ENCODE assay signal across 15 cellular contexts in the genomic region with DNA sequence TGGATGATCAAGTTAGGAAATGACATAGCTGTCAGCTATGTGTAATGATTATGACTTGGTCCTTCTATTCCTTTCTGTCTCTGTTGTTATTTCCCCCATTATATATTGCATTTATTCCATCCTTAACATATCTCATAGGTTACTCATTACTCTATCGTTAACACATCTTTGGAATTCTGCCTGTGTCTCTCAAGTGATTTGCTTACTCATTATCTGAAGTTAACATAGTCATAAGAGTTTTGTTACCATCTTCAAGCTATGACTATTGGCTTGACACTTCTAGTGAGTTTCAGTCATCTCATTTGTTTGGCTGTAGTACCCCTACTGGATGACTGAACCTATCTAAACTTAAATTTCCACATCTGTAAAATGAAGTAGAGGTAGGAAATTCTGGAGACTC.
"Had no signal": no experiment of that assay in that cellular context is flagged by ENCODE, and none has a peak within 500 bp of the region (broad histone marks: within the 10 kb centered on the region; RNA-seq: fewer than 3 reads in every experiment).

No MANE protein-coding gene starts in this region.

- H3K27me3 ChIP-seq: esophagus muscularis mucosa, gastroesophageal sphincter, vagina had no signal

- H3K9me3 ChIP-seq: gastroesophageal sphincter, pancreas, vagina had no signal

- H3K4me1 ChIP-seq: esophagus muscularis mucosa, gastroesophageal sphincter, pancreas, vagina had no signal

- ATAC-seq: gastroesophageal sphincter; left lobe of liver; natural killer cell treated with Interleukin-12 subunit alpha and Interleukin-12 subunit beta and Interleukin-15 and Interleukin-18, amount 100 ng/mL, for 72 hours; pancreas; right cardiac atrium had no signal

- H3K36me3 ChIP-seq: esophagus muscularis mucosa, gastroesophageal sphincter, pancreas, vagina had no signal

- H3K27ac ChIP-seq: coronary artery, epithelial cell of prostate, esophagus muscularis mucosa, gastroesophageal sphincter, pancreas, vagina had no signal

- DNase-seq: effector CD4-positive, alpha-beta T cell; kidney glomerular epithelial cell; occipital lobe; pancreas; right cardiac atrium; small intestine; stimulated activated CD4-positive, alpha-beta T cell treated with anti-CD3 and anti-CD28 coated beads, Interleukin-12 subunit alpha, Interleukin-12 subunit beta, amount 100 ng/mL, for 4 hours; stimulated activated naive CD4-positive, alpha-beta T cell treated with Interleukin-2 at 50 U/mL for 16 hours had no signal

- H3K4me3 ChIP-seq: coronary artery, esophagus muscularis mucosa, gastroesophageal sphincter, pancreas, vagina had no signal
